Comparison of ENCODE assay signal across 7 cellular contexts in the genomic region with DNA sequence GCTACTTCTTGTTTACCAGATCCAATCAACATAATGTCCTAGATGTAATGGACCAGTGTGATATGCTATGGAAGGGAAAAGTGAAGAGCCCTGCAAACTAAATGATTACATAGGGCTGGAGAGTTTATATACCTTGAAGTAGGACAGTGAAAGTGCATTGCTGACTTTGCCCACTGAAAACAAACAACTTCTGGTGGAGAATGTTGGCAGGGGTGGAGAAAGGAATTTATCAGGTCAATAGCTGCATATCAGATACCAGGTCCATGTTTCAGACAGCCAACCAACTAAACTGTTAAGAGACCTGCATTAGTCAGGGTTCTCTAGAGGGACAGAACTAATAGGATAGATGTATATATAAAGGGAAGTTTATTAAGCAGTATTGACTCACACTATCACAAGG.
"Had no signal": no experiment of that assay in that cellular context is flagged by ENCODE, and none has a peak within 500 bp of the region (broad histone marks: within the 10 kb centered on the region; RNA-seq: fewer than 3 reads in every experiment).

No MANE protein-coding gene starts in this region.

- H3K4me2 ChIP-seq: GM23338 had no signal

- H3K4me3 ChIP-seq: GM23338, K562 had no signal

- FAIRE-seq: H1, H54, K562 had no signal

- ATAC-seq: GM23338, K562 had no signal

- DNase-seq: H9, HCEC 1CT, IMR-90 had no signal

- H2AFZ ChIP-seq: GM23338 had no signal
